Comparison of ENCODE assay signal across 33 cellular contexts in the genomic region with DNA sequence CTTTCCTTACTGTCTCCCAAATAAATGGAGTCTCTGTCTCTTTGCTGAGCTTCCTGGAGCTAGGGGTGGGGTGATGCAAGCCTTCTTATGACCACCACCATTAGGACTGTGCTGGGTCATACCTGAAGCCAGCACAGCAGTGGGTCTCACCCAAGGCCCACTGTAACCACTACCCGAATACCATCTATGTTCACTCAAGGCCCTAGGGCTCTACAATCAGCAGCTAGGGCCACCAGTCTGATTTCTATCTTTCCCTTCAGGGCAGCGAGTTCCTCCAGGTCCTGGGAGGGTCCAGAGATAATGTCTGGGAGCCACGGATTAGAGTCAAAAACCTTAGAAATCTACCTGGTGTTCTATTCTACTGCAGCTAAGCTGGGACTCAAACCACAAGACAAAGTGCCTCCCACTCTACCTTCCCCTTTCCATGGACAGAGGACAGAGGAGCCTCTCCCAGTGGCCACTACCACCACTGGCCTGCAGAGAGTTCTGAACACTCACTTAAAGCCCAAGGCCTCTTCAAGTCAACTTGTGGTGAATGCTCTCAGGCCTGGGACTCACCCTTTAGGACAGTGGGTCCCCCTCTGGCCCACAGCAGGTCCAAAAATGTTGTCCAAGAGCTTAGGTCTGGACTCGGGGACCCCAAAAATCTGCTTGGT.
"Had no signal": no experiment of that assay in that cellular context is flagged by ENCODE, and none has a peak within 500 bp of the region (broad histone marks: within the 10 kb centered on the region; RNA-seq: fewer than 3 reads in every experiment).

No MANE protein-coding gene starts in this region.

- H3K36me3 ChIP-seq: adrenal gland, brain microvascular endothelial cell, breast epithelium had no signal

- H3K4me1 ChIP-seq: adrenal gland, body of pancreas, breast epithelium had no signal

- H3K4me3 ChIP-seq: adrenal gland, body of pancreas, breast epithelium had no signal

- FAIRE-seq: astrocyte, TTC549 had no signal

- H3K27me3 ChIP-seq: adrenal gland, body of pancreas, brain microvascular endothelial cell, breast epithelium had no signal

- DNase-seq: activated B cell treated with CpG ODN at 0.5 μM for 24 hours; activated CD4-positive, alpha-beta memory T cell treated with anti-CD3 and anti-CD28 coated beads for 36 hours; activated CD4-positive, alpha-beta T cell treated with anti-CD3 and anti-CD28 coated beads for 4 hours; activated CD4-positive, alpha-beta T cell treated with anti-CD3 and anti-CD28 coated beads, Interleukin-2, amount 10 ng/mL, durations not matched to agents 24 days and 14 days; activated CD4-positive, alpha-beta T cell treated with anti-CD3 and anti-CD28 coated beads, Interleukin-2, amount 50 U/mL, for 1 hour; activated CD4-positive, alpha-beta T cell treated with anti-CD3 and anti-CD28 coated beads, Interleukin-2, amount 50 U/mL, for 4 hours; activated CD4-positive, CD25-positive, alpha-beta regulatory T cell treated with anti-CD3 and anti-CD28 coated beads, Interleukin-2, amount 50 U/mL, for 72 hours; activated CD8-positive, alpha-beta memory T cell treated with anti-CD3 and anti-CD28 coated beads, Interleukin-2, amount 50 U/mL, for 4 hours; activated CD8-positive, alpha-beta T cell treated with anti-CD3 and anti-CD28 coated beads for 36 hours; activated effector memory CD4-positive, alpha-beta T cell treated with anti-CD3 and anti-CD28 coated beads, Interleukin-2, amount 50 U/mL, for 16 hours; activated gamma-delta T cell treated with Interleukin-2 at 50 U/mL for 16 hours; activated naive CD4-positive, alpha-beta T cell; activated naive CD4-positive, alpha-beta T cell treated with anti-CD3 and anti-CD28 coated beads for 36 hours; activated naive CD4-positive, alpha-beta T cell treated with anti-CD3 and anti-CD28 coated beads, Interleukin-2, amount 50 U/mL, for 16 hours; activated naive CD8-positive, alpha-beta T cell treated with anti-CD3 and anti-CD28 coated beads for 36 hours; activated T-cell treated with anti-CD3 and anti-CD28 coated beads for 4 hours; activated T-cell treated with anti-CD3 and anti-CD28 coated beads, Interleukin-2, amount 50 U/mL, for 1 hour; activated T-cell treated with anti-CD3 and anti-CD28 coated beads, Interleukin-2, amount 50 U/mL, for 4 hours; activated T-cell treated with anti-CD3 and anti-CD28 coated beads, Interleukin-2, amount 50 U/mL, for 72 hours; adrenal gland; amniotic stem cell; body of pancreas; brain microvascular endothelial cell; central memory CD4-positive, alpha-beta T cell; T-helper 1 cell; T-helper 2 cell; T-helper 9 cell had no signal

- H3K9me3 ChIP-seq: adrenal gland, body of pancreas, breast epithelium had no signal

- ATAC-seq: activated CD8-positive, alpha-beta T cell treated with anti-CD3 and anti-CD28 coated beads for 36 hours; activated naive CD4-positive, alpha-beta T cell treated with anti-CD3 and anti-CD28 coated beads, Interleukin-2, amount 50 U/mL, for 72 hours; activated T-cell treated with anti-CD3 and anti-CD28 coated beads, Interleukin-2, amount 50 U/mL, for 4 hours; activated T-cell treated with anti-CD3 and anti-CD28 coated beads, Interleukin-2, amount 50 U/mL, for 72 hours; activated T-helper 17 cell treated with anti-CD3 and anti-CD28 coated beads, Interleukin-2, amount 50 U/mL, for 72 hours; body of pancreas had no signal

- H3K27ac ChIP-seq: adrenal gland, body of pancreas, brain microvascular endothelial cell, breast epithelium, VCaP had no signal
